In genomic region chr10:74153123-74153522, GRCh38 we compare ENCODE assay signal across 11 cellular contexts. TPM values are rescaled to one million over a fixed set of nuclear protein-coding genes. Genes with fewer than 3 reads are reported as not detected.
DNase-seq lines count a peak whose midpoint lies in the region; ATAC-seq, FAIRE-seq and TF ChIP-seq lines count a peak whose summit lies in the region.
"Had no signal": no experiment of that assay in that cellular context is flagged by ENCODE, and none has a peak within 500 bp of the region (broad histone marks: within the 10 kb centered on the region; RNA-seq: fewer than 3 reads in every experiment).

No MANE protein-coding gene starts in this region.

- no peak for ATAC-seq in A549
- no peak for ATAC-seq in omental fat pad (ENCODE audit: low FRiP score)
- ATAC-seq in HG03159 (IDR thresholded peaks at IDR 0.05; ENCODE audit: unreplicated experiment), result no peak
- no peak for ATAC-seq in HG03342 (IDR thresholded peaks at IDR 0.05; ENCODE audit: unreplicated experiment)

- DNase-seq in A549 (ENCODE audit: low read depth in 1 of 2, low spot score in 1 of 2) (peak; percentile 46 to 61), keratinocyte (ENCODE audit: low read depth, low spot score) (no peak), omental fat pad (ENCODE audit: low spot score) (no peak), UCSD-AML1 (lab: John Stamatoyannopoulos, UW; ENCODE audit: unreplicated experiment) (no peak)
- DNase-seq: NCI-H510A treated with DMSO at 0.1 percent for 48 hours had no signal

- peaks cover 25% of the 10 kb centered on the region for H3K4me1 ChIP-seq in A549
- H3K4me1 ChIP-seq in keratinocyte (ENCODE audit: control insufficient read depth, extremely low read depth, insufficient read depth, low read length), result peaks cover 19% of the 10 kb centered on the region

- 54% methylated on average over 4 of the region's 4 CpGs for WGBS in A549 (ENCODE audit: missing lambda C conversion rate)

- POLR2A ChIA-PET in A549 (lab: Yijun Ruan, JAX), result interaction anchor here (1.1 kb wide), 1 partner anchor 23 kb away, joined by 4 read pairs; no protein-coding TSS in a partner anchor

- H3K9me3 ChIP-seq in A549, result no peaks in the 10 kb centered on the region
- no peaks in the 10 kb centered on the region for H3K9me3 ChIP-seq in keratinocyte (ENCODE audit: control insufficient read depth, low read depth, low read length)

- dilution Hi-C loops in keratinocyte (cut with MboI; ENCODE audit: extremely low pct_ligation_motif_present, low sequenced_read_pairs), result no loop called here

- peaks cover 63% of the 10 kb centered on the region for H3K79me2 ChIP-seq in keratinocyte (ENCODE audit: control insufficient read depth, insufficient read depth, low read length)

- H3K27me3 ChIP-seq in keratinocyte (ENCODE audit: control insufficient read depth, extremely low read depth, insufficient read depth, low read length), result no peaks in the 10 kb centered on the region

- peaks cover 2% of the 10 kb centered on the region for H3K9me1 ChIP-seq in keratinocyte (ENCODE audit: control insufficient read depth, extremely low read depth, insufficient read depth, low read length)

- H3K27ac ChIP-seq in A549 (no peak overlapping the region), keratinocyte (ENCODE audit: control insufficient read depth, insufficient read depth, low read length) (peak overlapping the region; percentile 38)

- TF ChIP-seq EP300 in A549 (IDR thresholded peaks at IDR 0.05), result no peak

- FAIRE-seq in A549 (lab: Jason Lieb, UNC) (no peak), keratinocyte (lab: Jason Lieb, UNC) (no peak)
- FAIRE-seq: G401.6, islet of Langerhans had no signal

- H2AFZ ChIP-seq in keratinocyte (ENCODE audit: control insufficient read depth, low read length), result peak overlapping the region; percentile 45

- H3K9ac ChIP-seq in keratinocyte (ENCODE audit: control insufficient read depth, extremely low read depth, insufficient read depth, low read length), result peak overlapping the region; percentile 34

- H3K4me3 ChIP-seq in A549 (no peak overlapping the region), GM08714 (ENCODE audit: low read length) (peak overlapping the region; percentile 14; the same call in 1 of the 2 replicates), WI38 (ENCODE audit: low read depth, low read length) (no peak overlapping the region), keratinocyte (ENCODE audit: control insufficient read depth in 2 of 3, extremely low read depth in 1 of 3, insufficient read depth in 2 of 3, low read depth in 1 of 3, low read length in 3 of 3) (peak overlapping the region in 2 of 3 experiments; percentile 26 to 81)

- H3K4me2 ChIP-seq in A549 (peak overlapping the region; percentile 93), keratinocyte (ENCODE audit: control insufficient read depth, extremely low read depth, insufficient read depth, low read depth, low read length) (peak overlapping the region; percentile 64)

- CTCF ChIA-PET in A549 (lab: Yijun Ruan, JAX), result interaction anchor here (0.7 to 1.7 kb wide), 10 partner anchors 9 to 947 kb away, joined by 3 to 5 read pairs (median 3); no protein-coding TSS in a partner anchor

- no peak for TF ChIP-seq RAD21 in A549 (conservative IDR thresholded peaks at IDR 0.05 in 1 of 2, IDR thresholded peaks at IDR 0.05 in 1 of 2)

- no peak for TF ChIP-seq POLR2A in A549 (IDR thresholded peaks at IDR 0.05; ENCODE audit: low read length)

- H4K20me1 ChIP-seq in keratinocyte (ENCODE audit: control insufficient read depth, extremely low read depth, insufficient read depth, low read length), result no peaks in the 10 kb centered on the region

- TF ChIP-seq CTCF in A549 (IDR thresholded peaks at IDR 0.05), result peak; percentile 37
- TF ChIP-seq CTCF in WI38 (IDR thresholded peaks at IDR 0.05; ENCODE audit: low read depth, low read length), result peak; percentile 31; the same call in 1 of the 2 replicates
- peak; percentile 60 to 83 (median 63) for TF ChIP-seq CTCF in keratinocyte (optimal IDR thresholded peaks at IDR 0.05 in 1 of 3, IDR thresholded peaks at IDR 0.05 in 1 of 3, conservative IDR thresholded peaks at IDR 0.05 in 1 of 3; ENCODE audit: extremely low read depth in 1 of 3, insufficient read depth in 2 of 3, low read length in 3 of 3)
- TF ChIP-seq CTCF in omental fat pad (IDR thresholded peaks at IDR 0.05), result no peak

- H3K36me3 ChIP-seq in keratinocyte (ENCODE audit: control insufficient read depth in 2 of 2, extremely low read depth in 1 of 2, insufficient read depth in 2 of 2, low read length in 2 of 2), result peaks cover 1% of the 10 kb centered on the region in 2 experiments

TF ChIP-seq in A549, 52 proteins besides CTCF, POLR2A, EP300 and RAD21:
- TF ChIP-seq TP53 (CRISPR knock-in tag; IDR thresholded peaks at IDR 0.05) (no peak), SREBF2 (IDR thresholded peaks at IDR 0.05) (no peak), ZSCAN20 (CRISPR knock-in tag; IDR thresholded peaks at IDR 0.05) (no peak), RARB (CRISPR knock-in tag; IDR thresholded peaks at IDR 0.05) (no peak), JUNB (IDR thresholded peaks at IDR 0.05) (no peak), MAFK (IDR thresholded peaks at IDR 0.05; ENCODE audit: partially characterized antibody) (no peak), PBX3 (IDR thresholded peaks at IDR 0.05) (no peak), USF2 (IDR thresholded peaks at IDR 0.05) (no peak), RCOR1 (IDR thresholded peaks at IDR 0.05; ENCODE audit: low read depth, low read length) (no peak), TFCP2L1 (CRISPR knock-in tag; IDR thresholded peaks at IDR 0.05) (no peak), JUN (IDR thresholded peaks at IDR 0.05) (no peak)

RNA-seq across cellular contexts. Expression of gene ADK, which starts 2.1 kb away (rescaled TPM):
- polyA plus RNA-seq in A549 (2011; rRNA removed) (38.4 and 40.7 TPM in 2 replicates), A549 (2017; fragmentation: RNase III; extraction: RNeasy Plus Mini Kit Qiagen cat#74134 plus additional on column Dnase treatment) (32.0 to 37.0 TPM (median 35.8 TPM) in 3 replicates), keratinocyte (73.0 to 139 TPM (median 92.6 TPM) in 3 replicates)
- 13.8 and 14.4 TPM in 2 replicates for polyA plus RNA-seq in A549 (2012; cell fraction: cytosol; rRNA removed)
- polyA plus RNA-seq in A549 (2012; cell fraction: nucleus; rRNA removed), result 5.0 and 7.1 TPM in 2 replicates
- polyA minus RNA-seq in A549 (2011; rRNA and poly(A)+ RNA removed), result 7.2 and 8.6 TPM in 2 replicates
- polyA plus RNA-seq in keratinocyte (2011; ENCODE audit: low read depth), result 54.7 TPM
- 66.4 and 127 TPM in 2 replicates for polyA plus RNA-seq in keratinocyte (2011; cell fraction: cytosol; rRNA removed)
- polyA plus RNA-seq in keratinocyte (2011; cell fraction: nucleus; rRNA removed), result 54.4 and 63.4 TPM in 2 replicates
- 58.0 and 90.5 TPM in 2 replicates for polyA plus RNA-seq in keratinocyte (2012; ENCODE audit: low replicate concordance)
- 12.8 to 83.9 TPM (median 38.5 TPM) in 3 replicates for polyA minus RNA-seq in keratinocyte
- polyA minus RNA-seq in keratinocyte (2011; cell fraction: cytosol; rRNA and poly(A)+ RNA removed), result 43.5 TPM
- 34.0 and 74.5 TPM in 2 replicates for polyA minus RNA-seq in keratinocyte (2011; cell fraction: nucleus; rRNA and poly(A)+ RNA removed)
- total RNA-seq in omental fat pad, result 10 to 100 TPM; 19.4 to 23.3 (median 22.0) TPM

RNA-seq across cellular contexts. Expression of gene AP3M1, which starts 2.5 kb away (rescaled TPM):
- 75.8 and 83.0 TPM in 2 replicates for polyA plus RNA-seq in A549 (2011; rRNA removed)
- polyA plus RNA-seq in A549 (2012; cell fraction: cytosol; rRNA removed), result 15.3 and 18.1 TPM in 2 replicates
- polyA plus RNA-seq in A549 (2012; cell fraction: nucleus; rRNA removed), result 8.9 and 14.4 TPM in 2 replicates
- polyA plus RNA-seq in A549 (2017; fragmentation: RNase III; extraction: RNeasy Plus Mini Kit Qiagen cat#74134 plus additional on column Dnase treatment), result 38.5 to 41.0 TPM (median 39.0 TPM) in 3 replicates
- 33.1 and 34.9 TPM in 2 replicates for polyA minus RNA-seq in A549 (2011; rRNA and poly(A)+ RNA removed)
- polyA plus RNA-seq in keratinocyte, result 37.1 to 53.5 TPM (median 44.1 TPM) in 3 replicates
- 17.4 TPM for polyA plus RNA-seq in keratinocyte (2011; ENCODE audit: low read depth)
- polyA plus RNA-seq in keratinocyte (2011; cell fraction: cytosol; rRNA removed), result 26.7 and 58.2 TPM in 2 replicates
- 46.9 and 58.5 TPM in 2 replicates for polyA plus RNA-seq in keratinocyte (2011; cell fraction: nucleus; rRNA removed)
- 18.9 and 25.8 TPM in 2 replicates for polyA plus RNA-seq in keratinocyte (2012; ENCODE audit: low replicate concordance)
- 16.7 to 59.7 TPM (median 35.2 TPM) in 3 replicates for polyA minus RNA-seq in keratinocyte
- polyA minus RNA-seq in keratinocyte (2011; cell fraction: cytosol; rRNA and poly(A)+ RNA removed), result 33.6 TPM
- 24.9 and 45.7 TPM in 2 replicates for polyA minus RNA-seq in keratinocyte (2011; cell fraction: nucleus; rRNA and poly(A)+ RNA removed)
- total RNA-seq in omental fat pad, result 10 to 100 TPM; 23.8 to 33.6 (median 26.5) TPM

Comparison
In these comparisons a context has a peak if more than half of its experiments do, and no peak if none do; other contexts are left out.
1. DNase-seq: peak in A549 (2 of 2); none in keratinocyte (single experiment), omental fat pad (single experiment) and UCSD-AML1 (single experiment).
2. H3K4me3 ChIP-seq: peak in GM08714 (single experiment) and keratinocyte (2 of 3); none in A549 (single experiment) and WI38 (single experiment).
3. CTCF ChIP-seq: peak in A549 (single experiment), WI38 (single experiment) and keratinocyte (3 of 3); none in omental fat pad (0 of 3).